Comparison of ENCODE assay signal across 23 cellular contexts in genomic region chr17:660453-660852, GRCh38.
"Had no signal": no experiment of that assay in that cellular context is flagged by ENCODE, and none has a peak within 500 bp of the region (broad histone marks: within the 10 kb centered on the region; RNA-seq: fewer than 3 reads in every experiment).

No MANE protein-coding gene starts in this region.

- H3K36me3 ChIP-seq: ovary, uterus had no signal

- H3K9me3 ChIP-seq: ovary, psoas muscle, sigmoid colon, thoracic aorta, tibial nerve, upper lobe of right lung, uterus had no signal

- H3K9me3 Mint-ChIP-seq: immature natural killer cell; naive thymus-derived CD8-positive, alpha-beta T cell; stimulated activated naive B cell treated with anti-CD40 and anti-IgM and Interleukin-4, amounts not matched to agents 10 μg/mL and 1 μg/mL and 100 μg/mL, for 72 hours; stimulated activated naive CD8-positive, alpha-beta T cell treated with anti-CD3 and anti-CD28 coated beads, Interleukin-15, Interleukin-2, amounts not matched to agents 100 ng/mL and 50 ng/mL, for 24 hours had no signal

- H3K27ac Mint-ChIP-seq: stimulated activated naive CD8-positive, alpha-beta T cell treated with anti-CD3 and anti-CD28 coated beads, Interleukin-15, Interleukin-2, amounts not matched to agents 100 ng/mL and 50 ng/mL, for 24 hours had no signal

- DNase-seq: dermis blood vessel endothelial cell; hypothalamus; immature natural killer cell; left ventricle myocardium superior; mesendoderm; midbrain; naive thymus-derived CD8-positive, alpha-beta T cell; occipital lobe; ovary; posterior cingulate gyrus; psoas muscle; right cardiac atrium; sigmoid colon; stimulated activated CD4-positive, alpha-beta T cell treated with anti-CD3 and anti-CD28 coated beads, Interleukin-2, amount 100 ng/mL, for 24 hours; stimulated activated CD4-positive, alpha-beta T cell treated with anti-CD3 and anti-CD28 coated beads, Interleukin-4, amount 100 ng/mL, for 24 hours; stimulated activated naive B cell treated with anti-CD40 and anti-IgM and Interleukin-4, amounts not matched to agents 10 μg/mL and 1 μg/mL and 100 μg/mL, for 72 hours; upper lobe of right lung; uterus had no signal

- H3K27me3 Mint-ChIP-seq: naive thymus-derived CD8-positive, alpha-beta T cell; stimulated activated naive B cell treated with anti-CD40 and anti-IgM and Interleukin-4, amounts not matched to agents 10 μg/mL and 1 μg/mL and 100 μg/mL, for 72 hours; stimulated activated naive CD8-positive, alpha-beta T cell treated with anti-CD3 and anti-CD28 coated beads, Interleukin-15, Interleukin-2, amounts not matched to agents 100 ng/mL and 50 ng/mL, for 24 hours had no signal

- H3K4me3 ChIP-seq: coronary artery, lung, ovary, psoas muscle, sigmoid colon, thoracic aorta, tibial nerve, upper lobe of right lung, uterus had no signal

- H3K4me3 Mint-ChIP-seq: immature natural killer cell; naive thymus-derived CD8-positive, alpha-beta T cell; stimulated activated naive B cell treated with anti-CD40 and anti-IgM and Interleukin-4, amounts not matched to agents 10 μg/mL and 1 μg/mL and 100 μg/mL, for 72 hours; stimulated activated naive CD8-positive, alpha-beta T cell treated with anti-CD3 and anti-CD28 coated beads, Interleukin-15, Interleukin-2, amounts not matched to agents 100 ng/mL and 50 ng/mL, for 24 hours had no signal

- H3K27me3 ChIP-seq: ovary, sigmoid colon, tibial nerve, upper lobe of right lung, uterus had no signal

- ATAC-seq: left ventricle myocardium superior; naive thymus-derived CD8-positive, alpha-beta T cell; psoas muscle; right cardiac atrium; stimulated activated naive B cell treated with anti-CD40 and anti-IgM and Interleukin-4, amounts not matched to agents 10 μg/mL and 1 μg/mL and 100 μg/mL, for 72 hours; upper lobe of right lung had no signal

- H3K4me1 ChIP-seq: psoas muscle, sigmoid colon, tibial nerve, upper lobe of right lung, uterus had no signal

- H3K27ac ChIP-seq: coronary artery, ovary, psoas muscle, sigmoid colon, thoracic aorta, tibial nerve, upper lobe of right lung, uterus had no signal
